Comparison of ENCODE assay signal across 1 cellular context in the genomic region with DNA sequence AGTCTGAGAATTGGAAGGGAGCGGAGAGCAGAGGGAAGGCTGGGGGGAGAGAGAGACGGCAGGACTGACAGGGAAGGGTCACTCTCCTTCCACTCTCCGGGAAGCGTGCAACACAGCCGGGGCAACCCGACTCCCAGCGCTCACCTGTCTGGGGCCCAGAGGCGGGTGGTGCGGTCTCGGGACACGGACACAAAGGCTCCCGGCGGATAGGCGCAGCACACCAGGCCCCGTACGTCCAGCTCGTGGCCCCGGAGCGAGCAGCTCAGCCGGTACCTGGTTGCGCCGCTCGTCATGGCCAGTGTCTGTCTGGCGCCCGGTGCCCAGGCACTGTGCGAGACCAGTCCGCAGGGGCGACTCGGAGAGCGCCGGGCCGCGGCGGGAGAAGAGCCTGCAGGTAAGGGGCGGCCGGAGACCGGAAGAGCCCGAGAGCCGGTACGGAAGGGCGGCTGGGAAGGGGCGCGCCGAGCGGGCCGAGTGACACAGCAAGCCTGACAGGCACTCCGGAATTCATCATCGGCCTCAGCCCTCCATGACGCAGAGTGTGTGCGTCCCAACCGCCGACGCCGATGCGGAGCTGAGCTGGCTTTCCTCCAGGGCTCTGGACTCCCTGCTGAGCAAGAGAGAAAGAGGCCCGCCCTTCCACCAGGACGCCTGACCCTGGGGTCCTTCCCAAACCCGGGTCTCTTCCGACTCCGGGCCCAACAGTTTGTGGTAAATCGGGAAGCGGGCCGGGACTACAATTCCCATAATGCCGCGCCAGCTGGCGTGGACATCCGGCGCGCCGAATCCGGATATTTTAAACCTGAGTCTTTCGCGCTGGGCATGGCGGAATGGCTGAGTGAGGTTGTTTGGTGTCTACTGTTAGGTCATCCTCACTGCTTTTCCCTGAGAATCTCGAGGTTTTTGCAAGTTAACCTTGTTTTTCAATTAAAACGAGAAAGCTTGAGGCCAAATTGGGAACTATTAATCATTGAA.
TF ChIP-seq lines count a peak whose summit lies in the region.

A gene (minus strand): TSS at position 490 of the 975 bp plus-strand sequence. CDS start 197 bp downstream, at position 293.

TF ChIP-seq in K562, 482 proteins besides CTCF, POLR2A, EP300 and RAD21 (continued from another document and continues in another):
- TF ChIP-seq, protein P1, sequence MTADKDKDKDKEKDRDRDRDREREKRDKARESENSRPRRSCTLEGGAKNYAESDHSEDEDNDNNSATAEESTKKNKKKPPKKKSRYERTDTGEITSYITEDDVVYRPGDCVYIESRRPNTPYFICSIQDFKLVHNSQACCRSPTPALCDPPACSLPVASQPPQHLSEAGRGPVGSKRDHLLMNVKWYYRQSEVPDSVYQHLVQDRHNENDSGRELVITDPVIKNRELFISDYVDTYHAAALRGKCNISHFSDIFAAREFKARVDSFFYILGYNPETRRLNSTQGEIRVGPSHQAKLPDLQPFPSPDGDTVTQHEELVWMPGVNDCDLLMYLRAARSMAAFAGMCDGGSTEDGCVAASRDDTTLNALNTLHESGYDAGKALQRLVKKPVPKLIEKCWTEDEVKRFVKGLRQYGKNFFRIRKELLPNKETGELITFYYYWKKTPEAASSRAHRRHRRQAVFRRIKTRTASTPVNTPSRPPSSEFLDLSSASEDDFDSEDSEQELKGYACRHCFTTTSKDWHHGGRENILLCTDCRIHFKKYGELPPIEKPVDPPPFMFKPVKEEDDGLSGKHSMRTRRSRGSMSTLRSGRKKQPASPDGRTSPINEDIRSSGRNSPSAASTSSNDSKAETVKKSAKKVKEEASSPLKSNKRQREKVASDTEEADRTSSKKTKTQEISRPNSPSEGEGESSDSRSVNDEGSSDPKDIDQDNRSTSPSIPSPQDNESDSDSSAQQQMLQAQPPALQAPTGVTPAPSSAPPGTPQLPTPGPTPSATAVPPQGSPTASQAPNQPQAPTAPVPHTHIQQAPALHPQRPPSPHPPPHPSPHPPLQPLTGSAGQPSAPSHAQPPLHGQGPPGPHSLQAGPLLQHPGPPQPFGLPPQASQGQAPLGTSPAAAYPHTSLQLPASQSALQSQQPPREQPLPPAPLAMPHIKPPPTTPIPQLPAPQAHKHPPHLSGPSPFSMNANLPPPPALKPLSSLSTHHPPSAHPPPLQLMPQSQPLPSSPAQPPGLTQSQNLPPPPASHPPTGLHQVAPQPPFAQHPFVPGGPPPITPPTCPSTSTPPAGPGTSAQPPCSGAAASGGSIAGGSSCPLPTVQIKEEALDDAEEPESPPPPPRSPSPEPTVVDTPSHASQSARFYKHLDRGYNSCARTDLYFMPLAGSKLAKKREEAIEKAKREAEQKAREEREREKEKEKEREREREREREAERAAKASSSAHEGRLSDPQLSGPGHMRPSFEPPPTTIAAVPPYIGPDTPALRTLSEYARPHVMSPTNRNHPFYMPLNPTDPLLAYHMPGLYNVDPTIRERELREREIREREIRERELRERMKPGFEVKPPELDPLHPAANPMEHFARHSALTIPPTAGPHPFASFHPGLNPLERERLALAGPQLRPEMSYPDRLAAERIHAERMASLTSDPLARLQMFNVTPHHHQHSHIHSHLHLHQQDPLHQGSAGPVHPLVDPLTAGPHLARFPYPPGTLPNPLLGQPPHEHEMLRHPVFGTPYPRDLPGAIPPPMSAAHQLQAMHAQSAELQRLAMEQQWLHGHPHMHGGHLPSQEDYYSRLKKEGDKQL (CRISPR knock-in tag; IDR thresholded peaks at IDR 0.05; ENCODE audit: borderline replicate concordance): no peak
- no peak for TF ChIP-seq HLTF (IDR thresholded peaks at IDR 0.05)
- TF ChIP-seq CBX8 (IDR thresholded peaks at IDR 0.05; ENCODE audit: borderline replicate concordance, extremely low read depth, low read depth, low read length, poor library complexity, severe bottlenecking): no peak
- TF ChIP-seq, protein P2, sequence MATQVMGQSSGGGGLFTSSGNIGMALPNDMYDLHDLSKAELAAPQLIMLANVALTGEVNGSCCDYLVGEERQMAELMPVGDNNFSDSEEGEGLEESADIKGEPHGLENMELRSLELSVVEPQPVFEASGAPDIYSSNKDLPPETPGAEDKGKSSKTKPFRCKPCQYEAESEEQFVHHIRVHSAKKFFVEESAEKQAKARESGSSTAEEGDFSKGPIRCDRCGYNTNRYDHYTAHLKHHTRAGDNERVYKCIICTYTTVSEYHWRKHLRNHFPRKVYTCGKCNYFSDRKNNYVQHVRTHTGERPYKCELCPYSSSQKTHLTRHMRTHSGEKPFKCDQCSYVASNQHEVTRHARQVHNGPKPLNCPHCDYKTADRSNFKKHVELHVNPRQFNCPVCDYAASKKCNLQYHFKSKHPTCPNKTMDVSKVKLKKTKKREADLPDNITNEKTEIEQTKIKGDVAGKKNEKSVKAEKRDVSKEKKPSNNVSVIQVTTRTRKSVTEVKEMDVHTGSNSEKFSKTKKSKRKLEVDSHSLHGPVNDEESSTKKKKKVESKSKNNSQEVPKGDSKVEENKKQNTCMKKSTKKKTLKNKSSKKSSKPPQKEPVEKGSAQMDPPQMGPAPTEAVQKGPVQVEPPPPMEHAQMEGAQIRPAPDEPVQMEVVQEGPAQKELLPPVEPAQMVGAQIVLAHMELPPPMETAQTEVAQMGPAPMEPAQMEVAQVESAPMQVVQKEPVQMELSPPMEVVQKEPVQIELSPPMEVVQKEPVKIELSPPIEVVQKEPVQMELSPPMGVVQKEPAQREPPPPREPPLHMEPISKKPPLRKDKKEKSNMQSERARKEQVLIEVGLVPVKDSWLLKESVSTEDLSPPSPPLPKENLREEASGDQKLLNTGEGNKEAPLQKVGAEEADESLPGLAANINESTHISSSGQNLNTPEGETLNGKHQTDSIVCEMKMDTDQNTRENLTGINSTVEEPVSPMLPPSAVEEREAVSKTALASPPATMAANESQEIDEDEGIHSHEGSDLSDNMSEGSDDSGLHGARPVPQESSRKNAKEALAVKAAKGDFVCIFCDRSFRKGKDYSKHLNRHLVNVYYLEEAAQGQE (CRISPR knock-in tag; IDR thresholded peaks at IDR 0.05; ENCODE audit: low read depth): no peak
- TF ChIP-seq, protein P3, sequence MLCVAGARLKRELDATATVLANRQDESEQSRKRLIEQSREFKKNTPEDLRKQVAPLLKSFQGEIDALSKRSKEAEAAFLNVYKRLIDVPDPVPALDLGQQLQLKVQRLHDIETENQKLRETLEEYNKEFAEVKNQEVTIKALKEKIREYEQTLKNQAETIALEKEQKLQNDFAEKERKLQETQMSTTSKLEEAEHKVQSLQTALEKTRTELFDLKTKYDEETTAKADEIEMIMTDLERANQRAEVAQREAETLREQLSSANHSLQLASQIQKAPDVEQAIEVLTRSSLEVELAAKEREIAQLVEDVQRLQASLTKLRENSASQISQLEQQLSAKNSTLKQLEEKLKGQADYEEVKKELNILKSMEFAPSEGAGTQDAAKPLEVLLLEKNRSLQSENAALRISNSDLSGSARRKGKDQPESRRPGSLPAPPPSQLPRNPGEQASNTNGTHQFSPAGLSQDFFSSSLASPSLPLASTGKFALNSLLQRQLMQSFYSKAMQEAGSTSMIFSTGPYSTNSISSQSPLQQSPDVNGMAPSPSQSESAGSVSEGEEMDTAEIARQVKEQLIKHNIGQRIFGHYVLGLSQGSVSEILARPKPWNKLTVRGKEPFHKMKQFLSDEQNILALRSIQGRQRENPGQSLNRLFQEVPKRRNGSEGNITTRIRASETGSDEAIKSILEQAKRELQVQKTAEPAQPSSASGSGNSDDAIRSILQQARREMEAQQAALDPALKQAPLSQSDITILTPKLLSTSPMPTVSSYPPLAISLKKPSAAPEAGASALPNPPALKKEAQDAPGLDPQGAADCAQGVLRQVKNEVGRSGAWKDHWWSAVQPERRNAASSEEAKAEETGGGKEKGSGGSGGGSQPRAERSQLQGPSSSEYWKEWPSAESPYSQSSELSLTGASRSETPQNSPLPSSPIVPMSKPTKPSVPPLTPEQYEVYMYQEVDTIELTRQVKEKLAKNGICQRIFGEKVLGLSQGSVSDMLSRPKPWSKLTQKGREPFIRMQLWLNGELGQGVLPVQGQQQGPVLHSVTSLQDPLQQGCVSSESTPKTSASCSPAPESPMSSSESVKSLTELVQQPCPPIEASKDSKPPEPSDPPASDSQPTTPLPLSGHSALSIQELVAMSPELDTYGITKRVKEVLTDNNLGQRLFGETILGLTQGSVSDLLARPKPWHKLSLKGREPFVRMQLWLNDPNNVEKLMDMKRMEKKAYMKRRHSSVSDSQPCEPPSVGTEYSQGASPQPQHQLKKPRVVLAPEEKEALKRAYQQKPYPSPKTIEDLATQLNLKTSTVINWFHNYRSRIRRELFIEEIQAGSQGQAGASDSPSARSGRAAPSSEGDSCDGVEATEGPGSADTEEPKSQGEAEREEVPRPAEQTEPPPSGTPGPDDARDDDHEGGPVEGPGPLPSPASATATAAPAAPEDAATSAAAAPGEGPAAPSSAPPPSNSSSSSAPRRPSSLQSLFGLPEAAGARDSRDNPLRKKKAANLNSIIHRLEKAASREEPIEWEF (CRISPR knock-in tag; IDR thresholded peaks at IDR 0.05): no peak
- no peak for TF ChIP-seq ILK (tag; IDR thresholded peaks at IDR 0.05; ENCODE audit: borderline replicate concordance, low read depth)
- TF ChIP-seq PRMT5 (CRISPR knock-in tag; IDR thresholded peaks at IDR 0.05): no peak
- 0 out of 2 replicates have a peak, but pooled peaks have one; percentile 19 for TF ChIP-seq ETV1 (tag; conservative IDR thresholded peaks at IDR 0.05; ENCODE audit: low read depth)
- no peak for TF ChIP-seq ZNF140 (CRISPR knock-in tag; IDR thresholded peaks at IDR 0.05)
- no peak for TF ChIP-seq ZNF253 (CRISPR knock-in tag; conservative IDR thresholded peaks at IDR 0.05)
- no peak for TF ChIP-seq TCFL5 (CRISPR knock-in tag; conservative IDR thresholded peaks at IDR 0.05)
- TF ChIP-seq, protein P4, sequence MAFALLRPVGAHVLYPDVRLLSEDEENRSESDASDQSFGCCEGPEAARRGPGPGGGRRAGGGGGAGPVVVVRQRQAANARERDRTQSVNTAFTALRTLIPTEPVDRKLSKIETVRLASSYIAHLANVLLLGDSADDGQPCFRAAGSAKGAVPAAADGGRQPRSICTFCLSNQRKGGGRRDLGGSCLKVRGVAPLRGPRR (CRISPR knock-in tag; IDR thresholded peaks at IDR 0.05): no peak
- no peak for TF ChIP-seq ZNF184 (CRISPR knock-in tag; IDR thresholded peaks at IDR 0.05)
- TF ChIP-seq CEBPG (CRISPR knock-in tag; IDR thresholded peaks at IDR 0.05): no peak
- no peak for TF ChIP-seq CEBPG (tag; conservative IDR thresholded peaks at IDR 0.05 in 1 of 2, IDR thresholded peaks at IDR 0.05 in 1 of 2)
- no peak for TF ChIP-seq ZNF175 (CRISPR knock-in tag; IDR thresholded peaks at IDR 0.05; ENCODE audit: low read depth)
- TF ChIP-seq LCOR (CRISPR knock-in tag; IDR thresholded peaks at IDR 0.05): no peak
- peak in 2 of 3 experiments; percentile 64 to 83 for TF ChIP-seq YY1 (IDR thresholded peaks at IDR 0.05; ENCODE audit: borderline replicate concordance in 1 of 3, control insufficient read depth in 1 of 3, extremely low read depth in 1 of 3, insufficient read depth in 3 of 3, insufficient read length in 1 of 3, insufficient replicate concordance in 2 of 3, low read depth in 1 of 3, low read length in 2 of 3)
- TF ChIP-seq RUNX1 (IDR thresholded peaks at IDR 0.05; ENCODE audit: low read depth): no peak
- no peak for TF ChIP-seq NCOA4 (IDR thresholded peaks at IDR 0.05; ENCODE audit: partially characterized antibody)
- TF ChIP-seq TEAD2 (tag; IDR thresholded peaks at IDR 0.05): no peak
- TF ChIP-seq FOXJ2 (tag; IDR thresholded peaks at IDR 0.05): 0 out of 2 replicates have a peak, but pooled peaks have one; percentile 24
- no peak for TF ChIP-seq ADNP (tag; IDR thresholded peaks at IDR 0.05)
- TF ChIP-seq CXXC5 (CRISPR knock-in tag; IDR thresholded peaks at IDR 0.05): peak; percentile 69
- TF ChIP-seq MYC (IDR thresholded peaks at IDR 0.05; ENCODE audit: low read depth, low read length): peak; percentile 27; the same call in 1 of the 2 replicates
- TF ChIP-seq MYC (CRISPR knock-in tag; IDR thresholded peaks at IDR 0.05; ENCODE audit: borderline replicate concordance, low read depth): no peak
- no peak for TF ChIP-seq LEF1 (IDR thresholded peaks at IDR 0.05)
- no peak for TF ChIP-seq SPI1 (IDR thresholded peaks at IDR 0.05; ENCODE audit: borderline replicate concordance, low read depth, low read length)
- no peak for TF ChIP-seq ZNF311 (CRISPR knock-in tag; IDR thresholded peaks at IDR 0.05)
- TF ChIP-seq ZNF717 (CRISPR knock-in tag; IDR thresholded peaks at IDR 0.05): no peak
- TF ChIP-seq PTRF (tag; IDR thresholded peaks at IDR 0.05): no peak
- TF ChIP-seq, protein P5, sequence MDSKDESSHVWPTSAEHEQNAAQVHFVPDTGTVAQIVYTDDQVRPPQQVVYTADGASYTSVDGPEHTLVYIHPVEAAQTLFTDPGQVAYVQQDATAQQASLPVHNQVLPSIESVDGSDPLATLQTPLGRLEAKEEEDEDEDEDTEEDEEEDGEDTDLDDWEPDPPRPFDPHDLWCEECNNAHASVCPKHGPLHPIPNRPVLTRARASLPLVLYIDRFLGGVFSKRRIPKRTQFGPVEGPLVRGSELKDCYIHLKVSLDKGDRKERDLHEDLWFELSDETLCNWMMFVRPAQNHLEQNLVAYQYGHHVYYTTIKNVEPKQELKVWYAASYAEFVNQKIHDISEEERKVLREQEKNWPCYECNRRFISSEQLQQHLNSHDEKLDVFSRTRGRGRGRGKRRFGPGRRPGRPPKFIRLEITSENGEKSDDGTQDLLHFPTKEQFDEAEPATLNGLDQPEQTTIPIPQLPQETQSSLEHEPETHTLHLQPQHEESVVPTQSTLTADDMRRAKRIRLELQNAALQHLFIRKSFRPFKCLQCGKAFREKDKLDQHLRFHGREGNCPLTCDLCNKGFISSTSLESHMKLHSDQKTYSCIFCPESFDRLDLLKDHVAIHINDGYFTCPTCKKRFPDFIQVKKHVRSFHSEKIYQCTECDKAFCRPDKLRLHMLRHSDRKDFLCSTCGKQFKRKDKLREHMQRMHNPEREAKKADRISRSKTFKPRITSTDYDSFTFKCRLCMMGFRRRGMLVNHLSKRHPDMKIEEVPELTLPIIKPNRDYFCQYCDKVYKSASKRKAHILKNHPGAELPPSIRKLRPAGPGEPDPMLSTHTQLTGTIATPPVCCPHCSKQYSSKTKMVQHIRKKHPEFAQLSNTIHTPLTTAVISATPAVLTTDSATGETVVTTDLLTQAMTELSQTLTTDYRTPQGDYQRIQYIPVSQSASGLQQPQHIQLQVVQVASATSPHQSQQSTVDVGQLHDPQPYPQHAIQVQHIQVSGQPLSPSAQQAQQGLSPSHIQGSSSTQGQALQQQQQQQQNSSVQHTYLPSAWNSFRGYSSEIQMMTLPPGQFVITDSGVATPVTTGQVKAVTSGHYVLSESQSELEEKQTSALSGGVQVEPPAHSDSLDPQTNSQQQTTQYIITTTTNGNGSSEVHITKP (IDR thresholded peaks at IDR 0.05; ENCODE audit: partially characterized antibody): no peak
- TF ChIP-seq RBM39 (optimal IDR thresholded peaks at IDR 0.05; ENCODE audit: low read depth, low read length): no peak
- TF ChIP-seq MYBL2 (IDR thresholded peaks at IDR 0.05; ENCODE audit: low read depth): peak; percentile 77
- TF ChIP-seq MYBL2 (CRISPR knock-in tag; IDR thresholded peaks at IDR 0.05; ENCODE audit: borderline replicate concordance): no peak
